36 cellular contexts compared by ENCODE assay signal in the genomic region with DNA sequence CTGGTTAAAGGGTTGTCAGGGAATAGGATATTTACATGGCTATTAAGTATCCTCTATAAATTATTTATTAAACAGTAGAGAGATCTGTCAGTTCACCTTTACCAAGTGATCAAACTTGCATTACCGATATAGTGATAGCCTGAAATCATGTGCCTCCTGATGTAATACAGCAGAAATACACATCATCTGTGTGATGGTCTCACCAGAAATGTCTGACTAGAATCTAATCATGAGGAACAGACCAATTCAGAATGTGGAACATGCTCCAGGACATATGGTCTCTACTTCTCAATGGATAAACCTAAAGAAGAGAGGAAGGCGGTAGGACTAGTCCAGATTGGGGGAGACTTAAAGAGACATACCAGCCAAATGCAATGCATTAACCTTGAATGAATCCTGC.
"Had no signal": no experiment of that assay in that cellular context is flagged by ENCODE, and none has a peak within 500 bp of the region (broad histone marks: within the 10 kb centered on the region; RNA-seq: fewer than 3 reads in every experiment).

No MANE protein-coding gene starts in this region.

- H3K9me3 ChIP-seq: adrenal gland, gastroesophageal sphincter, ovary, right lobe of liver, thoracic aorta had no signal

- H3K4me3 Mint-ChIP-seq: brain; immature natural killer cell; mesothelial cell of epicardium; naive B cell; nephron progenitor cell; stimulated activated effector memory CD8-positive, alpha-beta T cell treated with anti-CD3 and anti-CD28 coated beads, Interleukin-12 subunit alpha, Interleukin-12 subunit beta, amount 100 ng/mL, for 72 hours; stimulated activated naive CD8-positive, alpha-beta T cell treated with anti-CD3 and anti-CD28 coated beads, Interleukin-15, Interleukin-2, amounts not matched to agents 100 ng/mL and 50 ng/mL, for 24 hours had no signal

- H3K27ac Mint-ChIP-seq: activated naive CD4-positive, alpha-beta T cell treated with anti-CD3 and anti-CD28 coated beads, Interleukin-2, amount 50 U/mL, for 72 hours; immature natural killer cell; nephron progenitor cell; progenitor cell of endocrine pancreas; stimulated activated effector memory CD8-positive, alpha-beta T cell treated with anti-CD3 and anti-CD28 coated beads, Interleukin-12 subunit alpha, Interleukin-12 subunit beta, amount 100 ng/mL, for 72 hours had no signal

- FAIRE-seq: urothelium cell line had no signal

- DNase-seq: activated CD4-positive, alpha-beta T cell treated with anti-CD3 and anti-CD28 coated beads for 48 hours; activated CD4-positive, alpha-beta T cell treated with anti-CD3 and anti-CD28 coated beads, Interleukin-2, amount 50 U/mL, for 48 hours; activated CD8-positive, alpha-beta memory T cell treated with anti-CD3 and anti-CD28 coated beads for 24 hours; activated gamma-delta T cell treated with Interleukin-2 at 50 U/mL for 16 hours; adrenal gland; aorta; cerebellar nuclear complex; dorsolateral prefrontal cortex; effector memory CD4-positive, alpha-beta T cell; head of caudate nucleus; hippocampal formation; immature natural killer cell; kidney; left colon; mammary epithelial cell; naive B cell; nephron progenitor cell; ovary; right lobe of liver; stimulated activated CD4-positive, alpha-beta T cell treated with anti-CD3 and anti-CD28 coated beads, Interleukin-4, amount 100 ng/mL, for 24 hours; T-helper 9 cell; trophoblast cell had no signal

- H3K36me3 ChIP-seq: adrenal gland, cardiac muscle cell, gastroesophageal sphincter, ovary, right lobe of liver, thoracic aorta had no signal

- ATAC-seq: activated CD4-positive, CD25-positive, alpha-beta regulatory T cell treated with anti-CD3 and anti-CD28 coated beads, Interleukin-2, amount 50 U/mL, for 24 hours; gastroesophageal sphincter; left colon; right lobe of liver; stimulated activated effector memory CD8-positive, alpha-beta T cell treated with anti-CD3 and anti-CD28 coated beads, Interleukin-12 subunit alpha, Interleukin-12 subunit beta, amount 100 ng/mL, for 72 hours had no signal

- H3K27ac ChIP-seq: adrenal gland, cardiac muscle cell, coronary artery, dorsolateral prefrontal cortex, gastroesophageal sphincter, ovary, right lobe of liver, thoracic aorta, VCaP had no signal

- H3K9me3 Mint-ChIP-seq: activated naive CD4-positive, alpha-beta T cell treated with anti-CD3 and anti-CD28 coated beads, Interleukin-2, amount 50 U/mL, for 72 hours; activated T-helper 17 cell treated with anti-CD3 and anti-CD28 coated beads, Interleukin-2, amount 50 U/mL, for 72 hours; immature natural killer cell; mesothelial cell of epicardium; naive B cell; nephron progenitor cell; stimulated activated effector memory CD8-positive, alpha-beta T cell treated with anti-CD3 and anti-CD28 coated beads, Interleukin-12 subunit alpha, Interleukin-12 subunit beta, amount 100 ng/mL, for 72 hours; stimulated activated naive CD8-positive, alpha-beta T cell treated with anti-CD3 and anti-CD28 coated beads, Interleukin-15, Interleukin-2, amounts not matched to agents 100 ng/mL and 50 ng/mL, for 24 hours had no signal

- H3K27me3 ChIP-seq: adrenal gland, cardiac muscle cell, dorsolateral prefrontal cortex, gastroesophageal sphincter, ovary, right lobe of liver had no signal

- H3K27me3 Mint-ChIP-seq: activated T-helper 17 cell treated with anti-CD3 and anti-CD28 coated beads, Interleukin-2, amount 50 U/mL, for 72 hours; naive B cell; progenitor cell of endocrine pancreas; stimulated activated naive CD8-positive, alpha-beta T cell treated with anti-CD3 and anti-CD28 coated beads, Interleukin-15, Interleukin-2, amounts not matched to agents 100 ng/mL and 50 ng/mL, for 24 hours had no signal

- H3K4me3 ChIP-seq: adrenal gland, cardiac muscle cell, coronary artery, dorsolateral prefrontal cortex, gastroesophageal sphincter, ovary, right lobe of liver, thoracic aorta had no signal
